ENCODE assay signal across 1 cellular context in the genomic region with DNA sequence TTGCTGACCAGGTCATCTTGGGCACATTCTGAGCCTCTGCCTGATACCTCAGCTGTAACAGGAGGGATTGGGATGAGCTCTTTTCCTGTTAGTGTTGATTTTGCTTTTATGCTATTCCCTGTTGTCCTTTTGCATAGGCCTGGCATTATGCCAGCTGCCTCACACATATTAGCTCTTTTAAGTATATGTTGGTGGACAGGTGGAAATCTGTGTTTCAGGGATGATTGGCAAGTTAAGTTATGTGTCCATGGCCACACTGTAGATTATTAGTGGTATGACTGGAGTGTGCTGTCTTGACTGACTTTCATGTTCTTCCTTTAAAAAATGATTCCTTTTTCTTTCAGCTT.
A peak's percentile ranks its signal among the peaks of the same experiment; 100 is the strongest.
TF ChIP-seq lines count a peak whose summit lies in the region.

No MANE protein-coding gene starts in this region.

TF ChIP-seq in HepG2, 621 proteins besides CTCF, POLR2A, EP300 and RAD21:
- TF ChIP-seq, protein P1, sequence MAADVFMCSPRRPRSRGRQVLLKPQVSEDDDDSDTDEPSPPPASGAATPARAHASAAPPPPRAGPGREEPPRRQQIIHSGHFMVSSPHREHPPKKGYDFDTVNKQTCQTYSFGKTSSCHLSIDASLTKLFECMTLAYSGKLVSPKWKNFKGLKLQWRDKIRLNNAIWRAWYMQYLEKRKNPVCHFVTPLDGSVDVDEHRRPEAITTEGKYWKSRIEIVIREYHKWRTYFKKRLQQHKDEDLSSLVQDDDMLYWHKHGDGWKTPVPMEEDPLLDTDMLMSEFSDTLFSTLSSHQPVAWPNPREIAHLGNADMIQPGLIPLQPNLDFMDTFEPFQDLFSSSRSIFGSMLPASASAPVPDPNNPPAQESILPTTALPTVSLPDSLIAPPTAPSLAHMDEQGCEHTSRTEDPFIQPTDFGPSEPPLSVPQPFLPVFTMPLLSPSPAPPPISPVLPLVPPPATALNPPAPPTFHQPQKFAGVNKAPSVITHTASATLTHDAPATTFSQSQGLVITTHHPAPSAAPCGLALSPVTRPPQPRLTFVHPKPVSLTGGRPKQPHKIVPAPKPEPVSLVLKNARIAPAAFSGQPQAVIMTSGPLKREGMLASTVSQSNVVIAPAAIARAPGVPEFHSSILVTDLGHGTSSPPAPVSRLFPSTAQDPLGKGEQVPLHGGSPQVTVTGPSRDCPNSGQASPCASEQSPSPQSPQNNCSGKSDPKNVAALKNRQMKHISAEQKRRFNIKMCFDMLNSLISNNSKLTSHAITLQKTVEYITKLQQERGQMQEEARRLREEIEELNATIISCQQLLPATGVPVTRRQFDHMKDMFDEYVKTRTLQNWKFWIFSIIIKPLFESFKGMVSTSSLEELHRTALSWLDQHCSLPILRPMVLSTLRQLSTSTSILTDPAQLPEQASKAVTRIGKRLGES (CRISPR knock-in tag; IDR thresholded peaks at IDR 0.05; ENCODE audit: borderline replicate concordance): no peak
- peak; percentile 89 for TF ChIP-seq LCORL (IDR thresholded peaks at IDR 0.05)
- TF ChIP-seq LCORL (CRISPR knock-in tag; IDR thresholded peaks at IDR 0.05): no peak
